9 cellular contexts compared by ENCODE assay signal in genomic region chr6:36273067-36273466, GRCh38. TPM values are rescaled to one million over a fixed set of nuclear protein-coding genes. Genes with fewer than 3 reads are reported as not detected.
"Had no signal": no experiment of that assay in that cellular context is flagged by ENCODE, and none has a peak within 500 bp of the region (broad histone marks: within the 10 kb centered on the region; RNA-seq: fewer than 3 reads in every experiment).

No MANE protein-coding gene starts in this region.

- ATAC-seq: HepG2, K562 had no signal

- H3K4me3 Mint-ChIP-seq: IgD-negative memory B cell had no signal

- H3K9ac ChIP-seq: KMS-11 had no signal

- FAIRE-seq: HepG2, HTR-8/SVneo, K562 had no signal

- H3K27ac Mint-ChIP-seq: IgD-negative memory B cell had no signal

- DNase-seq: IMR-90, KBM-7, KG1 had no signal

- H3K27ac ChIP-seq: HL-60, KMS-11 had no signal

- H3K9me3 Mint-ChIP-seq: IgD-negative memory B cell had no signal

- H3K4me3 ChIP-seq: K562 had no signal

- H3K4me2 ChIP-seq: KMS-11 had no signal

RNA-seq across cellular contexts. Expression of gene PNPLA1, which starts 3.2 kb away (rescaled TPM):
- polyA plus RNA-seq: HepG2, IMR-90 had no signal
